In the genomic region with DNA sequence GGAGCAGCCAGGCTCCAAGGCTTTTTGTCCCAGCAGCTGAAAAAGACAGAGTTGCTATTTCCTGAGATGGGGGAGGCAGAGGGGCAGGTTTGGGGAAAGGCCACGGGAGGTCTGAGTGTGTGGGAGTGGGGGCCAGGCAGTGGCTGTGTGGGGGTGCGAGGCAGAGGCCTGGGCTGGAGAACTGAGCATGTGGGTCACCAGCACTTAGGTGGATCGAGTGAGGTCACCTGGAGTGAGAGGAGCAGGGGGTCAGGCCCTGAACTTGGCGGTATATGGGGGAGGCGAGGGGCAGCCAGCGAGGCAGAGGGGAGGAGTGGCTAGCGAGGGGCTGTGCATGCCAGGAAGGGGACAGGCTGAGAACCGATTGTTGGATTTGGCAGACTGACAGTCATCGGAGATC, we compare ENCODE assay signal across 26 cellular contexts.
"Had no signal": no experiment of that assay in that cellular context is flagged by ENCODE, and none has a peak within 500 bp of the region (broad histone marks: within the 10 kb centered on the region; RNA-seq: fewer than 3 reads in every experiment).

No MANE protein-coding gene starts in this region.

- H3K4me3 Mint-ChIP-seq: immature natural killer cell; naive thymus-derived CD8-positive, alpha-beta T cell; nephron; neural progenitor cell; stimulated activated naive B cell treated with anti-CD40 and anti-IgM and Interleukin-4, amounts not matched to agents 10 μg/mL and 1 μg/mL and 100 μg/mL, for 72 hours had no signal

- H3K4me1 Mint-ChIP-seq: nephron; stimulated activated naive B cell treated with anti-CD40 and anti-IgM and Interleukin-4, amounts not matched to agents 10 μg/mL and 1 μg/mL and 100 μg/mL, for 72 hours had no signal

- H3K27ac Mint-ChIP-seq: immature natural killer cell; neural progenitor cell; progenitor cell of endocrine pancreas; stimulated activated naive B cell treated with anti-CD40 and anti-IgM and Interleukin-4, amounts not matched to agents 10 μg/mL and 1 μg/mL and 100 μg/mL, for 72 hours had no signal

- DNase-seq: hypothalamus; immature natural killer cell; kidney; left colon; lower lobe of right lung; mammary epithelial cell; mesenchymal stem cell; naive thymus-derived CD8-positive, alpha-beta T cell; ovary; right lobe of liver; stimulated activated CD4-positive, alpha-beta T cell treated with anti-CD3 and anti-CD28 coated beads, Interleukin-1b, Interleukin-23, amount 100 ng/mL, for 48 hours; stimulated activated CD4-positive, alpha-beta T cell treated with anti-CD3 and anti-CD28 coated beads, Interleukin-2, amount 100 ng/mL, for 48 hours; stimulated activated naive B cell treated with anti-CD40 and anti-IgM and Interleukin-4, amounts not matched to agents 10 μg/mL and 1 μg/mL and 100 μg/mL, for 72 hours; stimulated activated naive CD8-positive, alpha-beta T cell treated with anti-CD3 and anti-CD28 coated beads, Interleukin-15, Interleukin-2, amounts not matched to agents 100 U/mL and 50 U/mL, for 24 hours; stomach; testis; thyroid gland; transverse colon had no signal

- H3K4me1 ChIP-seq: left lung, lower lobe of right lung, right atrium auricular region, right lobe of liver, stomach, testis, thyroid gland, transverse colon, upper lobe of left lung, vagina had no signal

- ATAC-seq: left colon; left lung; naive thymus-derived CD8-positive, alpha-beta T cell; stimulated activated naive B cell treated with anti-CD40 and anti-IgM and Interleukin-4, amounts not matched to agents 10 μg/mL and 1 μg/mL and 100 μg/mL, for 72 hours; stimulated activated naive CD8-positive, alpha-beta T cell treated with anti-CD3 and anti-CD28 coated beads, Interleukin-15, Interleukin-2, amounts not matched to agents 100 U/mL and 50 U/mL, for 24 hours had no signal

- H3K27ac ChIP-seq: left lung, lower lobe of right lung, neural progenitor cell, ovary, right atrium auricular region, right lobe of liver, stomach, testis, thyroid gland, transverse colon, upper lobe of left lung, vagina had no signal

- H3K27me3 ChIP-seq: left lung, neural progenitor cell, ovary, right atrium auricular region, right lobe of liver, stomach, testis, thyroid gland, transverse colon, upper lobe of left lung, vagina had no signal

- H3K36me3 ChIP-seq: neural progenitor cell, ovary had no signal

- H3K9me3 Mint-ChIP-seq: immature natural killer cell; naive thymus-derived CD8-positive, alpha-beta T cell; nephron; neural progenitor cell; stimulated activated naive B cell treated with anti-CD40 and anti-IgM and Interleukin-4, amounts not matched to agents 10 μg/mL and 1 μg/mL and 100 μg/mL, for 72 hours had no signal

- H3K4me3 ChIP-seq: left lung, lower lobe of right lung, neural progenitor cell, ovary, right atrium auricular region, right lobe of liver, smooth muscle cell, stomach, testis, thyroid gland, transverse colon, upper lobe of left lung, vagina had no signal

- H3K9me3 ChIP-seq: left lung, lower lobe of right lung, ovary, right atrium auricular region, right lobe of liver, stomach, testis, thyroid gland, transverse colon, upper lobe of left lung, vagina had no signal

- H3K27me3 Mint-ChIP-seq: naive thymus-derived CD8-positive, alpha-beta T cell; progenitor cell of endocrine pancreas; stimulated activated naive B cell treated with anti-CD40 and anti-IgM and Interleukin-4, amounts not matched to agents 10 μg/mL and 1 μg/mL and 100 μg/mL, for 72 hours had no signal
